ENCODE assay signal across 15 cellular contexts in genomic region chr4:16125571-16126445, GRCh38. TPM values are rescaled to one million over a fixed set of nuclear protein-coding genes. Genes with fewer than 3 reads are reported as not detected.
DNase-seq lines count a peak whose midpoint lies in the region; ATAC-seq, FAIRE-seq and TF ChIP-seq lines count a peak whose summit lies in the region.
"Had no signal": no experiment of that assay in that cellular context is flagged by ENCODE, and none has a peak within 500 bp of the region (broad histone marks: within the 10 kb centered on the region; RNA-seq: fewer than 3 reads in every experiment).

No MANE protein-coding gene starts in this region.

- in situ Hi-C loops in astrocyte of the cerebellum (cut with HindIII; ENCODE audit: low sequenced_read_pairs), result no loop called here

- no peak for TF ChIP-seq POLR2A in H54 (IDR thresholded peaks at IDR 0.05; ENCODE audit: low read depth, low read length)

- peak; percentile 38 for DNase-seq in activated CD8-positive, alpha-beta T cell treated with anti-CD3 and anti-CD28 coated beads for 36 hours
- no peak for DNase-seq in activated CD8-positive, alpha-beta T cell treated with anti-CD3 and anti-CD28 coated beads, Interleukin-2, amount 10 ng/mL, durations not matched to agents 7 days and 5 days
- DNase-seq in GM04503 (ENCODE audit: low read depth), result peak; percentile 24
- no peak for DNase-seq in astrocyte of the cerebellum (ENCODE audit: low read depth)
- no peak for DNase-seq in mucosa of descending colon
- DNase-seq in H54 (ENCODE audit: insufficient read length, low spot score), result no peak
- DNase-seq in NCI-H82 treated with DMSO at 0.1 percent for 48 hours (lab: John Stamatoyannopoulos, UW; ENCODE audit: unreplicated experiment), result no peak
- no peak for DNase-seq in activated T-cell treated with anti-CD3 and anti-CD28 coated beads, Interleukin-2, amount 50 U/mL, for 1 hour
- DNase-seq: activated B cell treated with CpG ODN at 0.5 μM for 24 hours; activated T-cell treated with anti-CD3 and anti-CD28 coated beads, Interleukin-2, amount 50 U/mL, for 4 hours; foreskin fibroblast; immature natural killer cell; Karpas-422 had no signal

- H3K4me1 ChIP-seq in mucosa of descending colon (ENCODE audit: low read depth), result peaks cover 5% of the 10 kb centered on the region

- TF ChIP-seq CTCF in activated CD8-positive, alpha-beta T cell treated with anti-CD3 and anti-CD28 coated beads for 36 hours (IDR thresholded peaks at IDR 0.05), result no peak
- TF ChIP-seq CTCF in astrocyte of the cerebellum (IDR thresholded peaks at IDR 0.05; ENCODE audit: low read depth, low read length, missing control alignments), result peak; percentile 12
- no peak for TF ChIP-seq CTCF in mucosa of descending colon (IDR thresholded peaks at IDR 0.05)

- H3K4me3 Mint-ChIP-seq in activated CD8-positive, alpha-beta T cell treated with anti-CD3 and anti-CD28 coated beads for 36 hours, result no peak overlapping the region
- H3K4me3 Mint-ChIP-seq in activated CD8-positive, alpha-beta T cell treated with anti-CD3 and anti-CD28 coated beads, Interleukin-2, amount 10 ng/mL, durations not matched to agents 7 days and 5 days, result no peak overlapping the region
- H3K4me3 Mint-ChIP-seq: activated B cell treated with CpG ODN at 0.5 μM for 24 hours; activated T-cell treated with anti-CD3 and anti-CD28 coated beads, Interleukin-2, amount 50 U/mL, for 4 hours; immature natural killer cell had no signal

- CTCF ChIA-PET in activated CD8-positive, alpha-beta T cell treated with anti-CD3 and anti-CD28 coated beads for 36 hours (lab: Charles Lee), result no interaction called here
- CTCF ChIA-PET in activated CD8-positive, alpha-beta T cell treated with anti-CD3 and anti-CD28 coated beads, Interleukin-2, amount 10 ng/mL, durations not matched to agents 7 days and 5 days (lab: Charles Lee), result no interaction called here

- H3K27me3 Mint-ChIP-seq in activated CD8-positive, alpha-beta T cell treated with anti-CD3 and anti-CD28 coated beads for 36 hours, result no peaks in the 10 kb centered on the region
- no peaks in the 10 kb centered on the region for H3K27me3 Mint-ChIP-seq in activated CD8-positive, alpha-beta T cell treated with anti-CD3 and anti-CD28 coated beads, Interleukin-2, amount 10 ng/mL, durations not matched to agents 7 days and 5 days (ENCODE audit: low read depth)

- peak; percentile 21 for ATAC-seq in activated CD8-positive, alpha-beta T cell treated with anti-CD3 and anti-CD28 coated beads for 36 hours
- no peak for ATAC-seq in activated CD8-positive, alpha-beta T cell treated with anti-CD3 and anti-CD28 coated beads, Interleukin-2, amount 10 ng/mL, durations not matched to agents 7 days and 5 days
- ATAC-seq in mucosa of descending colon, result peak; percentile 23
- ATAC-seq: activated T-cell treated with anti-CD3 and anti-CD28 coated beads, Interleukin-2, amount 50 U/mL, for 4 hours had no signal

- H3K27ac Mint-ChIP-seq in activated CD8-positive, alpha-beta T cell treated with anti-CD3 and anti-CD28 coated beads for 36 hours, result peak overlapping the region; percentile 33
- H3K27ac Mint-ChIP-seq in activated CD8-positive, alpha-beta T cell treated with anti-CD3 and anti-CD28 coated beads, Interleukin-2, amount 10 ng/mL, durations not matched to agents 7 days and 5 days, result no peak overlapping the region
- H3K27ac Mint-ChIP-seq: activated B cell treated with CpG ODN at 0.5 μM for 24 hours, immature natural killer cell had no signal

- no peaks in the 10 kb centered on the region for H3K36me3 Mint-ChIP-seq in activated CD8-positive, alpha-beta T cell treated with anti-CD3 and anti-CD28 coated beads for 36 hours (ENCODE audit: low read depth)
- H3K36me3 Mint-ChIP-seq in activated CD8-positive, alpha-beta T cell treated with anti-CD3 and anti-CD28 coated beads, Interleukin-2, amount 10 ng/mL, durations not matched to agents 7 days and 5 days (ENCODE audit: low read depth), result no peaks in the 10 kb centered on the region
- H3K36me3 Mint-ChIP-seq: immature natural killer cell had no signal

- POLR2A ChIA-PET in activated CD8-positive, alpha-beta T cell treated with anti-CD3 and anti-CD28 coated beads for 36 hours (lab: Charles Lee), result interaction anchor here (1.4 kb wide), 1 partner anchor 32 kb away, joined by 3 read pairs; no protein-coding TSS in a partner anchor
- POLR2A ChIA-PET in activated CD8-positive, alpha-beta T cell treated with anti-CD3 and anti-CD28 coated beads, Interleukin-2, amount 10 ng/mL, durations not matched to agents 7 days and 5 days (lab: Charles Lee), result no interaction called here

- H3K36me3 ChIP-seq in mucosa of descending colon (ENCODE audit: low read depth), result no peaks in the 10 kb centered on the region
- H3K36me3 ChIP-seq: thoracic aorta had no signal

- H3K9me3 ChIP-seq in mucosa of descending colon, result no peaks in the 10 kb centered on the region
- H3K9me3 ChIP-seq: thoracic aorta had no signal

- H3K4me1 Mint-ChIP-seq in activated CD8-positive, alpha-beta T cell treated with anti-CD3 and anti-CD28 coated beads for 36 hours (ENCODE audit: low read depth), result peaks cover 33% of the 10 kb centered on the region
- peaks cover 17% of the 10 kb centered on the region for H3K4me1 Mint-ChIP-seq in activated CD8-positive, alpha-beta T cell treated with anti-CD3 and anti-CD28 coated beads, Interleukin-2, amount 10 ng/mL, durations not matched to agents 7 days and 5 days (ENCODE audit: low read depth)

- no peak for FAIRE-seq in H54 (lab: Jason Lieb, UNC)
- FAIRE-seq: astrocyte had no signal

- peaks cover 1% of the 10 kb centered on the region for H3K9me3 Mint-ChIP-seq in activated CD8-positive, alpha-beta T cell treated with anti-CD3 and anti-CD28 coated beads for 36 hours
- H3K9me3 Mint-ChIP-seq in activated CD8-positive, alpha-beta T cell treated with anti-CD3 and anti-CD28 coated beads, Interleukin-2, amount 10 ng/mL, durations not matched to agents 7 days and 5 days (ENCODE audit: insufficient read depth), result no peaks in the 10 kb centered on the region
- H3K9me3 Mint-ChIP-seq: activated B cell treated with CpG ODN at 0.5 μM for 24 hours; activated T-cell treated with anti-CD3 and anti-CD28 coated beads, Interleukin-2, amount 50 U/mL, for 4 hours; immature natural killer cell had no signal

- H3K4me3 ChIP-seq in astrocyte of the cerebellum (ENCODE audit: low read depth, low read length) (no peak overlapping the region), mucosa of descending colon (no peak overlapping the region)
- H3K4me3 ChIP-seq: thoracic aorta had no signal

- intact Hi-C loops in activated CD8-positive, alpha-beta T cell treated with anti-CD3 and anti-CD28 coated beads for 36 hours (cut with micrococcal nuclease), result no loop called here
- intact Hi-C loops in mucosa of descending colon (cut with DNase I, micrococcal nuclease), result no loop called here

RNA-seq across cellular contexts. Expression of gene PROM1, which starts 42.0 kb away (rescaled TPM):
- under 1 TPM in 1 of 2 experiments, not detected in 1; 0.22 TPM for total RNA-seq in activated CD8-positive, alpha-beta T cell treated with anti-CD3 and anti-CD28 coated beads for 36 hours
- not detected for total RNA-seq in activated CD8-positive, alpha-beta T cell treated with anti-CD3 and anti-CD28 coated beads, Interleukin-2, amount 10 ng/mL, durations not matched to agents 7 days and 5 days
- 100 to 1,000 TPM in 1 of 3 donors, 10 to 100 TPM in 2; 52.0 to 136 (median 69.6) TPM for total RNA-seq in mucosa of descending colon
- total RNA-seq: activated B cell treated with CpG ODN at 0.5 μM for 24 hours had no signal

Comparison
In these comparisons a context has a peak if more than half of its experiments do, and no peak if none do; other contexts are left out.
1. DNase-seq: peak in activated CD8-positive, alpha-beta T cell treated with anti-CD3 and anti-CD28 coated beads for 36 hours (single experiment) and GM04503 (single experiment); none in activated CD8-positive, alpha-beta T cell treated with anti-CD3 and anti-CD28 coated beads, Interleukin-2, amount 10 ng/mL, durations not matched to agents 7 days and 5 days (single experiment), astrocyte of the cerebellum (single experiment), mucosa of descending colon (0 of 3), H54 (single experiment), NCI-H82 treated with DMSO at 0.1 percent for 48 hours (single experiment) and activated T-cell treated with anti-CD3 and anti-CD28 coated beads, Interleukin-2, amount 50 U/mL, for 1 hour (single experiment).
2. RNA of gene PROM1, which starts 42.0 kb away (total RNA-seq): 52.0 to 136 TPM in mucosa of descending colon; 0.22 TPM in activated CD8-positive, alpha-beta T cell treated with anti-CD3 and anti-CD28 coated beads for 36 hours and not detected in activated CD8-positive, alpha-beta T cell treated with anti-CD3 and anti-CD28 coated beads, Interleukin-2, amount 10 ng/mL, durations not matched to agents 7 days and 5 days; every median in the first group is over 10 times any median in the second.